10 cellular contexts compared by ENCODE assay signal in genomic region chr4:69896530-69897116, GRCh38. TPM values are rescaled to one million over a fixed set of nuclear protein-coding genes. Genes with fewer than 3 reads are reported as not detected.
DNase-seq lines count a peak whose midpoint lies in the region; ATAC-seq, FAIRE-seq and TF ChIP-seq lines count a peak whose summit lies in the region.
"Had no signal": no experiment of that assay in that cellular context is flagged by ENCODE, and none has a peak within 500 bp of the region (broad histone marks: within the 10 kb centered on the region; RNA-seq: fewer than 3 reads in every experiment).

No MANE protein-coding gene starts in this region.

- H2BK15ac ChIP-seq in neuronal stem cell (ENCODE audit: low read length) = no peak overlapping the region

- H3K4me2 ChIP-seq in PC-3 (ENCODE audit: low read length) (no peak overlapping the region), neuronal stem cell (ENCODE audit: insufficient read depth, low read length, poor library complexity, severe bottlenecking) (no peak overlapping the region)

- no peaks in the 10 kb centered on the region for H3K4me1 ChIP-seq in PC-3 (ENCODE audit: insufficient read depth, low read length)
- no peaks in the 10 kb centered on the region for H3K4me1 ChIP-seq in neuronal stem cell (ENCODE audit: control insufficient read depth in 2 of 2, insufficient read depth in 1 of 2, low read depth in 1 of 2, low read length in 2 of 2)

- H3F3A ChIP-seq in PC-3 (ENCODE audit: low read length, unreplicated experiment) = no peaks in the 10 kb centered on the region

- no peak overlapping the region for H3K23ac ChIP-seq in neuronal stem cell (ENCODE audit: low read depth, low read length, poor library complexity)

- no peak overlapping the region for H3K14ac ChIP-seq in neuronal stem cell (ENCODE audit: low read length)

- H3K4me3 Mint-ChIP-seq in stimulated activated effector memory CD8-positive, alpha-beta T cell treated with anti-CD3 and anti-CD28 coated beads, Interleukin-12 subunit alpha, Interleukin-12 subunit beta, amount 100 ng/mL, for 72 hours = no peak overlapping the region
- H3K4me3 Mint-ChIP-seq: activated naive CD8-positive, alpha-beta T cell treated with anti-CD3 and anti-CD28 coated beads for 36 hours had no signal

- H3K9me3 Mint-ChIP-seq in stimulated activated effector memory CD8-positive, alpha-beta T cell treated with anti-CD3 and anti-CD28 coated beads, Interleukin-12 subunit alpha, Interleukin-12 subunit beta, amount 100 ng/mL, for 72 hours = peaks cover 7% of the 10 kb centered on the region
- H3K9me3 Mint-ChIP-seq: activated naive CD8-positive, alpha-beta T cell treated with anti-CD3 and anti-CD28 coated beads for 36 hours had no signal

- TF ChIP-seq CTCF in GM12875 (IDR thresholded peaks at IDR 0.05; ENCODE audit: borderline replicate concordance, insufficient read depth, low read depth, low read length) = 0 out of 2 replicates have a peak, but pooled peaks have one; percentile 28
- peak; percentile 66 for TF ChIP-seq CTCF in PC-3 (conservative IDR thresholded peaks at IDR 0.05; ENCODE audit: low read depth, low read length)
- TF ChIP-seq CTCF in lower leg skin (IDR thresholded peaks at IDR 0.05) = no peak

- H2BK120ac ChIP-seq in neuronal stem cell (ENCODE audit: low read depth, low read length) = no peak overlapping the region

- CTCF ChIA-PET in PC-3 (lab: Charles Lee) = interaction anchor here (0.6 to 1.1 kb wide), 2 partner anchors 287 to 664 kb away, joined by 3 read pairs; no protein-coding TSS in a partner anchor

- DNase-seq in PC-3 (peak; percentile 42), neuronal stem cell (ENCODE audit: low spot score) (peak; percentile 5), posterior vena cava (ENCODE audit: low spot score) (no peak), lower leg skin (ENCODE audit: low spot score in 2 of 2) (no peak), caudate nucleus (lab: John Stamatoyannopoulos, UW) (no peak)
- DNase-seq in stimulated activated effector memory CD8-positive, alpha-beta T cell treated with anti-CD3 and anti-CD28 coated beads, Interleukin-12 subunit alpha, Interleukin-12 subunit beta, amount 100 ng/mL, for 72 hours (ENCODE audit: low spot score in 2 of 2) = no peak
- DNase-seq: activated naive CD8-positive, alpha-beta T cell treated with anti-CD3 and anti-CD28 coated beads for 36 hours; NCI-H1930 had no signal

- H3K79me2 ChIP-seq in PC-3 (ENCODE audit: low read length) = no peaks in the 10 kb centered on the region

- no peaks in the 10 kb centered on the region for H3K36me3 Mint-ChIP-seq in stimulated activated effector memory CD8-positive, alpha-beta T cell treated with anti-CD3 and anti-CD28 coated beads, Interleukin-12 subunit alpha, Interleukin-12 subunit beta, amount 100 ng/mL, for 72 hours
- H3K36me3 Mint-ChIP-seq: activated naive CD8-positive, alpha-beta T cell treated with anti-CD3 and anti-CD28 coated beads for 36 hours had no signal

- H3K79me1 ChIP-seq in neuronal stem cell (ENCODE audit: low read depth, low read length) = no peaks in the 10 kb centered on the region

- H3K4me3 ChIP-seq in GM12875 (ENCODE audit: low read depth, low read length) (no peak overlapping the region), PC-3 (ENCODE audit: low read length) (no peak overlapping the region), neuronal stem cell (ENCODE audit: low read length in 2 of 2) (no peak overlapping the region), lower leg skin (ENCODE audit: low read depth, poor library complexity, severe bottlenecking) (no peak overlapping the region)

- H3K9me3 ChIP-seq in PC-3 (ENCODE audit: low read length) (no peaks in the 10 kb centered on the region), neuronal stem cell (replicated peaks in 1 of 2; ENCODE audit: control insufficient read depth in 2 of 2, insufficient read depth in 1 of 2, low read depth in 1 of 2, low read length in 2 of 2) (no peaks in the 10 kb centered on the region)

- ATAC-seq in PC-3 = no peak
- ATAC-seq in stimulated activated effector memory CD8-positive, alpha-beta T cell treated with anti-CD3 and anti-CD28 coated beads, Interleukin-12 subunit alpha, Interleukin-12 subunit beta, amount 100 ng/mL, for 72 hours = no peak

- no peak overlapping the region for H2AK5ac ChIP-seq in neuronal stem cell (ENCODE audit: low read depth, low read length)

- H3K27me3 ChIP-seq in PC-3 (ENCODE audit: low read length) (peaks cover 17% of the 10 kb centered on the region; the same call in 1 of the 2 replicates), neuronal stem cell (ENCODE audit: control insufficient read depth in 3 of 3, insufficient read depth in 3 of 3, low read depth in 1 of 3, low read length in 3 of 3) (no peaks in the 10 kb centered on the region)

- no peaks in the 10 kb centered on the region for H3K4me1 Mint-ChIP-seq in stimulated activated effector memory CD8-positive, alpha-beta T cell treated with anti-CD3 and anti-CD28 coated beads, Interleukin-12 subunit alpha, Interleukin-12 subunit beta, amount 100 ng/mL, for 72 hours
- H3K4me1 Mint-ChIP-seq: activated naive CD8-positive, alpha-beta T cell treated with anti-CD3 and anti-CD28 coated beads for 36 hours had no signal

- H3K27ac Mint-ChIP-seq in stimulated activated effector memory CD8-positive, alpha-beta T cell treated with anti-CD3 and anti-CD28 coated beads, Interleukin-12 subunit alpha, Interleukin-12 subunit beta, amount 100 ng/mL, for 72 hours = no peak overlapping the region
- H3K27ac Mint-ChIP-seq: activated naive CD8-positive, alpha-beta T cell treated with anti-CD3 and anti-CD28 coated beads for 36 hours had no signal

- no peak overlapping the region for H2BK5ac ChIP-seq in neuronal stem cell (ENCODE audit: low read length)

- no peak overlapping the region for H4K8ac ChIP-seq in neuronal stem cell (ENCODE audit: low read depth, low read length)

- FAIRE-seq in endometrium (lab: Jason Lieb, UNC) = peak; percentile 86

- H3K36me3 ChIP-seq in PC-3 (ENCODE audit: low read depth, low read length) = no peaks in the 10 kb centered on the region
- H3K36me3 ChIP-seq in neuronal stem cell (replicated peaks in 1 of 2; ENCODE audit: control insufficient read depth in 2 of 2, insufficient read depth in 2 of 2, low read length in 2 of 2) = no peaks in the 10 kb centered on the region

- TF ChIP-seq POLR2A in lower leg skin (IDR thresholded peaks at IDR 0.05) = no peak

- H3K27ac ChIP-seq in PC-3 (ENCODE audit: low read length) = no peak overlapping the region
- H3K27ac ChIP-seq in neuronal stem cell (replicated peaks; ENCODE audit: low read length) = no peak overlapping the region
- H3K27ac ChIP-seq in caudate nucleus (ENCODE audit: low read depth, low read length) = no peak overlapping the region

- H3K4ac ChIP-seq in neuronal stem cell (ENCODE audit: low read length) = no peak overlapping the region

- no peak overlapping the region for H2BK12ac ChIP-seq in neuronal stem cell (ENCODE audit: low read length)

- H2AFZ ChIP-seq in PC-3 (ENCODE audit: low read length) = no peak overlapping the region
- H2AFZ ChIP-seq in neuronal stem cell (ENCODE audit: low read length) = no peak overlapping the region

- H3K9me2 ChIP-seq in PC-3 (replicated peaks; ENCODE audit: low read length) = no peaks in the 10 kb centered on the region

- BruUV-seq in PC-3 (replicated peaks; lab: Mats Ljungman, UMichigan) = no TSS peak

- no peaks in the 10 kb centered on the region for H4K20me1 ChIP-seq in PC-3 (ENCODE audit: low read length)

- H4K91ac ChIP-seq in neuronal stem cell (ENCODE audit: low read depth, low read length, poor library complexity) = no peak overlapping the region

- no peak overlapping the region for H3K9ac ChIP-seq in PC-3 (ENCODE audit: low read length)
- H3K9ac ChIP-seq in neuronal stem cell (ENCODE audit: low read depth, low read length, poor library complexity) = no peak overlapping the region

- intact Hi-C loops in PC-3 (cut with micrococcal nuclease) (loop anchor here (1.0 to 10.0 kb wide), 3 partner anchors 287 to 662 kb away; no protein-coding TSS in a partner anchor), posterior vena cava (cut with DNase I) (no loop called here), lower leg skin (cut with DNase I; ENCODE audit: low total_unique reads) (no loop called here)

- POLR2A ChIA-PET in PC-3 (lab: Charles Lee; ENCODE audit: unreplicated experiment) = no interaction called here

- H3K18ac ChIP-seq in neuronal stem cell (ENCODE audit: low read length) = no peak overlapping the region

RNA-seq across cellular contexts. Expression of gene CSN1S1, which starts 34.2 kb away (rescaled TPM):
- total RNA-seq in PC-3 (2014; rRNA removed) (not detected in 2 replicates), posterior vena cava (not detected), lower leg skin (1 to 10 TPM in 1 of 4 donors, not detected in 3; 3.7 TPM)
- not detected for polyA plus RNA-seq in neuronal stem cell (2013, experiment 1 of 2)
- polyA plus RNA-seq in neuronal stem cell (2013, experiment 2 of 2) = not detected
- total RNA-seq: activated naive CD8-positive, alpha-beta T cell treated with anti-CD3 and anti-CD28 coated beads for 36 hours had no signal

RNA-seq across cellular contexts. Expression of gene SULT1E1, which starts 36.7 kb away (rescaled TPM):
- total RNA-seq in PC-3 (2014; rRNA removed) (not detected in 2 replicates), posterior vena cava (not detected), lower leg skin (10 to 100 TPM; 15.7 to 45.2 (median 34.3) TPM)
- polyA plus RNA-seq in neuronal stem cell (2013, experiment 1 of 2) = not detected
- polyA plus RNA-seq in neuronal stem cell (2013, experiment 2 of 2) = not detected
- total RNA-seq: activated naive CD8-positive, alpha-beta T cell treated with anti-CD3 and anti-CD28 coated beads for 36 hours had no signal

Comparison
In these comparisons a context has a peak if more than half of its experiments do, and no peak if none do; other contexts are left out.
1. CTCF ChIP-seq: peak in GM12875 (single experiment) and PC-3 (single experiment); none in lower leg skin (0 of 3).
2. DNase-seq: peak in PC-3 (single experiment) and neuronal stem cell (single experiment); none in posterior vena cava (single experiment), lower leg skin (0 of 2), caudate nucleus (0 of 61) and stimulated activated effector memory CD8-positive, alpha-beta T cell treated with anti-CD3 and anti-CD28 coated beads, Interleukin-12 subunit alpha, Interleukin-12 subunit beta, amount 100 ng/mL, for 72 hours (0 of 2).
3. RNA of gene SULT1E1, which starts 36.7 kb away (total RNA-seq): 15.7 to 45.2 TPM in lower leg skin; not detected in posterior vena cava and not detected in PC-3; every median in the first group is over 10 times any median in the second.